13 cellular contexts compared by ENCODE assay signal in genomic region chr2:39511786-39512433, GRCh38.
A peak's percentile ranks its signal among the peaks of the same experiment; 100 is the strongest.
DNase-seq lines count a peak whose midpoint lies in the region; ATAC-seq and TF ChIP-seq lines count a peak whose summit lies in the region.
"Had no signal": no experiment of that assay in that cellular context is flagged by ENCODE, and none has a peak within 500 bp of the region (broad histone marks: within the 10 kb centered on the region; RNA-seq: fewer than 3 reads in every experiment).

No MANE protein-coding gene starts in this region.

- H3K4me1 Mint-ChIP-seq in Caco-2 (ENCODE audit: low read depth, unreplicated experiment) (peaks cover 34% of the 10 kb centered on the region), progenitor cell of endocrine pancreas (ENCODE audit: low read depth) (peaks cover 29% of the 10 kb centered on the region)

- H3K4me3 ChIP-seq in Caco-2 (ENCODE audit: low read depth, low read length) (no peak overlapping the region), Peyer's patch (no peak overlapping the region), fibroblast of villous mesenchyme (ENCODE audit: low read depth, low read length) (no peak overlapping the region), ovary (no peak overlapping the region)

- H3K27me3 ChIP-seq in Caco-2 (replicated peaks; ENCODE audit: control insufficient read depth, insufficient read depth, low read length) (no peaks in the 10 kb centered on the region), Peyer's patch (no peaks in the 10 kb centered on the region), ovary (no peaks in the 10 kb centered on the region)

- H3K27ac ChIP-seq in Peyer's patch: peak overlapping the region in 3 of 4 donors; percentile 40 to 60 (median 51)
- peak overlapping the region; percentile 14 to 69 for H3K27ac ChIP-seq in ovary

- intact Hi-C loops in Caco-2 (cut with micrococcal nuclease; ENCODE audit: unreplicated experiment): loop anchor here (2.0 to 10.0 kb wide), 3 partner anchors 19 to 183 kb away; no protein-coding TSS in a partner anchor
- intact Hi-C loops in ovary (cut with DNase I): loop anchor here in 2 of 4 donors (5.0 to 10.0 kb wide), 3 partner anchors 75 to 127 kb away; partner anchors contain the start of gene MAP4K3 (in 2 of the 2)

- CTCF ChIA-PET in Caco-2 (lab: Charles Lee): no interaction called here

- H3K4me1 ChIP-seq in Caco-2 (peaks cover 43% of the 10 kb centered on the region), Peyer's patch (peaks cover 0 to 47% (median 0%) of the 10 kb centered on the region in 4 donors), ovary (ENCODE audit: insufficient read depth) (peaks cover 10% of the 10 kb centered on the region)

- H3K4me3 Mint-ChIP-seq in Caco-2 (ENCODE audit: unreplicated experiment) (no peak overlapping the region), progenitor cell of endocrine pancreas (ENCODE audit: low read depth) (no peak overlapping the region)

- POLR2A ChIA-PET in Caco-2 (lab: Charles Lee): interaction anchor here (0.7 kb wide), 1 partner anchor 382 kb away, joined by 4 read pairs; no protein-coding TSS in a partner anchor

- H3K36me3 ChIP-seq in Caco-2 (ENCODE audit: control insufficient read depth, insufficient read depth, low read length) (no peaks in the 10 kb centered on the region), Peyer's patch (no peaks in the 10 kb centered on the region), ovary (no peaks in the 10 kb centered on the region)

- no peaks in the 10 kb centered on the region for H3K27me3 Mint-ChIP-seq in Caco-2 (ENCODE audit: insufficient read depth, unreplicated experiment)
- H3K27me3 Mint-ChIP-seq in progenitor cell of endocrine pancreas: peaks cover 6% of the 10 kb centered on the region

- no peak for TF ChIP-seq EP300 in ovary (IDR thresholded peaks at IDR 0.05)

- DNase-seq in Caco-2: peak in 1 of 2 experiments; percentile 24
- DNase-seq in Peyer's patch: peak in 1 of 3 donors; percentile 58
- peak; percentile 78 for DNase-seq in fibroblast of villous mesenchyme (ENCODE audit: low read depth)
- DNase-seq in ovary: no peak
- DNase-seq in GM03348 (ENCODE audit: low spot score): no peak
- DNase-seq in GM20000 (ENCODE audit: low spot score): no peak
- DNase-seq in progenitor cell of endocrine pancreas (ENCODE audit: low spot score, unreplicated experiment): no peak
- DNase-seq: activated gamma-delta T cell; COR-L47; NCI-H1417 treated with DMSO at 0.1 percent for 48 hours; NK-92 treated with Interleukin-12 subunit alpha and Interleukin-12 subunit beta, amount 100 ng/mL, for 24 hours; T1000 had no signal

- TF ChIP-seq POLR2A in Peyer's patch (IDR thresholded peaks at IDR 0.05): no peak
- TF ChIP-seq POLR2A in ovary (IDR thresholded peaks at IDR 0.05): no peak

- TF ChIP-seq CTCF in Caco-2 (IDR thresholded peaks at IDR 0.05; ENCODE audit: insufficient read depth in 1 of 2, low read depth in 1 of 2, low read length in 1 of 2, severe bottlenecking in 1 of 2, unreplicated experiment in 1 of 2) (no peak), Peyer's patch (IDR thresholded peaks at IDR 0.05) (peak in 2 of 6 experiments; percentile 10 to 11), fibroblast of villous mesenchyme (IDR thresholded peaks at IDR 0.05; ENCODE audit: insufficient read depth, low read depth, low read length) (no peak), ovary (IDR thresholded peaks at IDR 0.05) (no peak), GM20000 (IDR thresholded peaks at IDR 0.05; ENCODE audit: extremely low read depth, missing control alignments) (no peak), progenitor cell of endocrine pancreas (IDR thresholded peaks at IDR 0.05; ENCODE audit: unreplicated experiment) (no peak)

- BruUV-seq in Caco-2 (replicated peaks; lab: Mats Ljungman, UMichigan): no TSS peak

- WGBS in ovary, 3 donors: 2 to 10% (median 10%) methylated on average over 1 of the region's 1 CpG

- no peak for ATAC-seq in HG02642 (IDR thresholded peaks at IDR 0.05; ENCODE audit: poor library complexity, unreplicated experiment)

- H3K27ac Mint-ChIP-seq in Caco-2 (ENCODE audit: unreplicated experiment): peak overlapping the region; percentile 64
- no peak overlapping the region for H3K27ac Mint-ChIP-seq in progenitor cell of endocrine pancreas

- H3K9me3 Mint-ChIP-seq in Caco-2 (ENCODE audit: unreplicated experiment) (no peaks in the 10 kb centered on the region), progenitor cell of endocrine pancreas (ENCODE audit: low read depth) (no peaks in the 10 kb centered on the region)

- no peaks in the 10 kb centered on the region for H3K9me3 ChIP-seq in Caco-2
- no peaks in the 10 kb centered on the region for H3K9me3 ChIP-seq in Peyer's patch
- no peaks in the 10 kb centered on the region for H3K9me3 ChIP-seq in ovary

- H3K36me3 Mint-ChIP-seq in Caco-2 (ENCODE audit: insufficient read depth, unreplicated experiment) (no peaks in the 10 kb centered on the region), progenitor cell of endocrine pancreas (ENCODE audit: insufficient read depth) (no peaks in the 10 kb centered on the region)
